ENCODE assay signal across 8 cellular contexts in genomic region chr6:16698988-16699868, GRCh38.
DNase-seq lines count a peak whose midpoint lies in the region; ATAC-seq and TF ChIP-seq lines count a peak whose summit lies in the region.

No MANE protein-coding gene starts in this region.

- peak overlapping the region; percentile 95 for H3K27ac Mint-ChIP-seq in central memory CD8-positive, alpha-beta T cell (ENCODE audit: low read depth)
- peak overlapping the region; percentile 27 for H3K27ac Mint-ChIP-seq in neural crest cell (ENCODE audit: unreplicated experiment)

- no peak overlapping the region for H3K4me3 ChIP-seq in OCI-LY7 (ENCODE audit: low read depth, low read length, poor library complexity, severe bottlenecking)

- no peaks in the 10 kb centered on the region for H3K27me3 Mint-ChIP-seq in central memory CD8-positive, alpha-beta T cell
- H3K27me3 Mint-ChIP-seq in neural crest cell (ENCODE audit: low read depth), result no peaks in the 10 kb centered on the region

- peak; percentile 4 for DNase-seq in DMS53 treated with DMSO at 0.1 percent for 48 hours (lab: John Stamatoyannopoulos, UW; ENCODE audit: unreplicated experiment)
- DNase-seq in MV-4-11 (lab: John Stamatoyannopoulos, UW), result peak; percentile 2
- peak in 1 of 2 donors; percentile 38 for DNase-seq in central memory CD8-positive, alpha-beta T cell (ENCODE audit: low spot score in 2 of 2)
- DNase-seq in neural crest cell (ENCODE audit: low read depth, low spot score), result no peak
- no peak for DNase-seq in germinal center (ENCODE audit: low spot score)
- no peak for DNase-seq in OCI-LY7 (ENCODE audit: low spot score)
- no peak for DNase-seq in NCI-H2196 (lab: John Stamatoyannopoulos, UW; ENCODE audit: unreplicated experiment)

- no peaks in the 10 kb centered on the region for H3K9me3 Mint-ChIP-seq in central memory CD8-positive, alpha-beta T cell
- no peaks in the 10 kb centered on the region for H3K9me3 Mint-ChIP-seq in neural crest cell

- no peaks in the 10 kb centered on the region for H3K9me2 ChIP-seq in OCI-LY7 (ENCODE audit: insufficient read depth, low read length)

- ATAC-seq in central memory CD8-positive, alpha-beta T cell (replicated peaks; ENCODE audit: extremely low read depth, poor library complexity, severe bottlenecking), result peak; percentile 67
- no peak for ATAC-seq in HG03565 (IDR thresholded peaks at IDR 0.05; ENCODE audit: unreplicated experiment)

- no peaks in the 10 kb centered on the region for H3K4me1 ChIP-seq in OCI-LY7 (ENCODE audit: insufficient read depth, low read length, poor library complexity, severe bottlenecking)

- H3K4me1 Mint-ChIP-seq in central memory CD8-positive, alpha-beta T cell, result peaks cover 75% of the 10 kb centered on the region
- H3K4me1 Mint-ChIP-seq in neural crest cell, result peaks cover 31% of the 10 kb centered on the region

- H3K9me3 ChIP-seq in OCI-LY7 (ENCODE audit: low read length), result no peaks in the 10 kb centered on the region

- H4K20me1 ChIP-seq in OCI-LY7 (ENCODE audit: insufficient read depth, low read length), result no peaks in the 10 kb centered on the region

- intact Hi-C loops in OCI-LY7 (cut with micrococcal nuclease; ENCODE audit: unreplicated experiment), result no loop called here

- no TSS peak for BruUV-seq in OCI-LY7 (replicated peaks; lab: Mats Ljungman, UMichigan)

- no peak overlapping the region for H2AFZ ChIP-seq in OCI-LY7 (ENCODE audit: low read length)

- H3K4me3 Mint-ChIP-seq in central memory CD8-positive, alpha-beta T cell, result peak overlapping the region; percentile 83
- H3K4me3 Mint-ChIP-seq in neural crest cell, result no peak overlapping the region

- H3K36me3 ChIP-seq in OCI-LY7 (ENCODE audit: insufficient read depth, low read length), result no peaks in the 10 kb centered on the region

- POLR2A ChIA-PET in OCI-LY7 (lab: Charles Lee), result interaction anchor here (0.6 to 1.0 kb wide), 6 partner anchors 11 to 683 kb away, joined by 3 to 5 read pairs (median 4); no protein-coding TSS in a partner anchor

- no peaks in the 10 kb centered on the region for H3K79me2 ChIP-seq in OCI-LY7 (ENCODE audit: insufficient read depth, low read depth, low read length)

- peaks cover 21% of the 10 kb centered on the region for H3K36me3 Mint-ChIP-seq in central memory CD8-positive, alpha-beta T cell (ENCODE audit: insufficient read depth)
- peaks cover 3% of the 10 kb centered on the region for H3K36me3 Mint-ChIP-seq in neural crest cell (ENCODE audit: low read depth)

- no peak for TF ChIP-seq CTCF in neural crest cell (conservative IDR thresholded peaks at IDR 0.05)
- TF ChIP-seq CTCF in OCI-LY7 (conservative IDR thresholded peaks at IDR 0.05; ENCODE audit: low read length), result no peak

- H3K4me2 ChIP-seq in OCI-LY7 (ENCODE audit: low read length), result no peak overlapping the region

- CTCF ChIA-PET in OCI-LY7 (lab: Charles Lee; ENCODE audit: unreplicated experiment), result no interaction called here

- no peak overlapping the region for H3K27ac ChIP-seq in OCI-LY7 (ENCODE audit: low read depth, low read length, poor library complexity, severe bottlenecking)

Comparison
In these comparisons a context has a peak if more than half of its experiments do, and no peak if none do; other contexts are left out.
1. DNase-seq: peak in DMS53 treated with DMSO at 0.1 percent for 48 hours (single experiment) and MV-4-11 (single experiment); none in neural crest cell (single experiment), germinal center (single experiment), OCI-LY7 (single experiment) and NCI-H2196 (single experiment).